ENCODE assay signal across 23 cellular contexts in the genomic region with DNA sequence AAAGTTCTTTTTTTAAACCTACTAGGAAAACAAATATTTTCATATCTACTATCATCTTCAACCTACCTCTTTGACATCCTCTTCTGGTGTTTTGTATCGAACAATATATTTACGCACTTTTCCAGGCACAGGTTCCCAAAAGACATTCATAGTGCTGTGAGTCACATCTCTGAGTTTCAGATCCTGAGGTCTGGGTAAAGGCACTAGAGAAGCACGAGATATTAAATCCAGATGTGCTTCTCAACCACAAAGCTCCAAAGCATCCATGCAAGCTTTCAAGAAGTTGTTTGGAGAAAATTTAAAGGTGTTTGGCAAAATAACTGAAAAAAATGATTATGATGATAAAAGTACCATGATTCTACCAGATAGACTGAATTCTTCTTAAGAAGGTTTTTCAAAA.
DNase-seq lines count a peak whose midpoint lies in the region; ATAC-seq, FAIRE-seq and TF ChIP-seq lines count a peak whose summit lies in the region.
"Had no signal": no experiment of that assay in that cellular context is flagged by ENCODE, and none has a peak within 500 bp of the region (broad histone marks: within the 10 kb centered on the region; RNA-seq: fewer than 3 reads in every experiment).

No MANE protein-coding gene starts in this region.

- FAIRE-seq in endometrium (lab: Jason Lieb, UNC) (peak; percentile 85), HTR-8/SVneo (lab: Jason Lieb, UNC) (no peak)
- FAIRE-seq: bronchial epithelial cell, RCC 7860 had no signal

- TF ChIP-seq CTCF in AG10803 (conservative IDR thresholded peaks at IDR 0.05; ENCODE audit: low read length), result no peak
- TF ChIP-seq CTCF in adrenal gland (IDR thresholded peaks at IDR 0.05), result no peak

- intact Hi-C loops in adrenal gland (cut with DNase I), result no loop called here

- no peaks in the 10 kb centered on the region for H3K36me3 ChIP-seq in adrenal gland (replicated peaks in 1 of 2)
- H3K36me3 ChIP-seq: BLaER1 treated with 17β-estradiol and CSF1 and Interleukin-3, amounts not matched to agents 10 nM and 100 nM; HAP-1; right atrium auricular region had no signal

- WGBS in adrenal gland, 4 donors, result 53 to 69% (median 63%) methylated on average over 3 of the region's 3 CpGs

- H3K4me1 ChIP-seq in adrenal gland (replicated peaks in 1 of 2), result peaks cover 0 to 9% of the 10 kb centered on the region in 2 donors
- H3K4me1 ChIP-seq: HAP-1 had no signal

- no peak for TF ChIP-seq POLR2A in adrenal gland (IDR thresholded peaks at IDR 0.05)

- no peaks in the 10 kb centered on the region for H3K27me3 ChIP-seq in adrenal gland
- H3K27me3 ChIP-seq: BLaER1 treated with 17β-estradiol and CSF1 and Interleukin-3, amounts not matched to agents 10 nM and 100 nM; right atrium auricular region; tibial nerve had no signal

- H3K9me3 ChIP-seq in adrenal gland (replicated peaks in 1 of 3), result no peaks in the 10 kb centered on the region
- H3K9me3 ChIP-seq: BLaER1 treated with 17β-estradiol and CSF1 and Interleukin-3, amounts not matched to agents 10 nM and 100 nM; HAP-1; right atrium auricular region; tibial nerve had no signal

- peak; percentile 94 for DNase-seq in AG10803 (ENCODE audit: low read depth)
- DNase-seq in HS-5 (ENCODE audit: low read depth), result peak; percentile 61
- DNase-seq in non-pigmented ciliary epithelial cell (ENCODE audit: low read depth), result peak; percentile 71
- DNase-seq in adrenal gland, result no peak
- no peak for DNase-seq in HTR-8/SVneo (ENCODE audit: insufficient read length, low spot score)
- no peak for DNase-seq in GDM1 (lab: John Stamatoyannopoulos, UW)
- DNase-seq: activated CD8-positive, alpha-beta memory T cell treated with anti-CD3 and anti-CD28 coated beads for 24 hours; Calu3; dermis blood vessel endothelial cell; NCI-H1930; nucleus accumbens; stimulated activated CD4-positive, alpha-beta T cell treated with anti-CD3 and anti-CD28 coated beads, Interleukin-1b, Interleukin-23, amount 100 ng/mL, for 48 hours; stimulated activated naive CD4-positive, alpha-beta T cell treated with Interleukin-2 at 50 U/mL for 16 hours had no signal

- ATAC-seq in GM19324 (IDR thresholded peaks at IDR 0.05; ENCODE audit: low FRiP score, unreplicated experiment), result no peak
- ATAC-seq: activated CD4-positive, CD25-positive, alpha-beta regulatory T cell treated with anti-CD3 and anti-CD28 coated beads, Interleukin-2, amount 50 U/mL, for 24 hours; activated naive CD4-positive, alpha-beta T cell treated with anti-CD3 and anti-CD28 coated beads, Interleukin-2, amount 50 U/mL, for 72 hours had no signal

- H3K27ac ChIP-seq in adrenal gland, result no peak overlapping the region
- H3K27ac ChIP-seq: BLaER1 treated with 17β-estradiol and CSF1 and Interleukin-3, amounts not matched to agents 10 nM and 100 nM; right atrium auricular region had no signal

- H3K4me3 ChIP-seq in AG10803 (ENCODE audit: low read length) (no peak overlapping the region), adrenal gland (no peak overlapping the region)
- H3K4me3 ChIP-seq: BLaER1 treated with 17β-estradiol and CSF1 and Interleukin-3, amounts not matched to agents 10 nM and 100 nM; HAP-1; right atrium auricular region; tibial nerve had no signal

Comparison
In these comparisons a context has a peak if more than half of its experiments do, and no peak if none do; other contexts are left out.
1. DNase-seq: peak in AG10803 (single experiment), HS-5 (single experiment) and non-pigmented ciliary epithelial cell (single experiment); none in adrenal gland (0 of 7), HTR-8/SVneo (single experiment) and GDM1 (single experiment).